ENCODE assay signal across 14 cellular contexts in the genomic region with DNA sequence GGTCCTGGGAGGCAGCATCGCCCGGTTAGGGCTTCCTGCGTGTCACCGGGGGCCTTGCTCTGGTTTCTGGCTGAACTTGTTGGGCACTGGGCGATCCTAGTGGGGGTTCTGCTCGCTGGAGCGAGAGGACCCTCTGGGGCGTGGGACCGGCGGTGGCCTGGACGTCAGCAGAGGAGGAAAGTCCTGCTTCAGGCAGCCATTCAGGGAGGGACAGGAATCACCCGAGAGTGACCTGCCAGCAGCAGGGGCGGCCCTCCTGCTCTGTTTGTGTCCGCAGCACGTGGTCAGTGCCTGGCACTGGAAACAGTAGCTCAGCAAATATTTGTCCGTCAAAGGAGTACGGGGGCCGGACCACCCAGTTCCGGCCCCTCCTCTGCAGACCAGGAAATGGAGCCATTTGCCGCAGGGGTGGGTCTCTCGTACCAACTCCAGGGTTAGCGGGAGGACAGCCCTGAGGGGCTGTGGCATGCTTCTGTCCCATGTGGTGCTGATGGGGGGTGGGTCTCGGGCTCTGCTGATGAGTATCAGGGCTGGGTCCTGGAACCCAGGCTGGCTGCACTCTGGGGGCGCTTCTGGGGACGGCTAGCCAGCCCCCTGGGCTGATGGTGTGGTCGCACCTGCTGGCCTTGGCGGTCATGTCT. TPM values are rescaled to one million over a fixed set of nuclear protein-coding genes. Genes with fewer than 3 reads are reported as not detected.
DNase-seq lines count a peak whose midpoint lies in the region; ATAC-seq and TF ChIP-seq lines count a peak whose summit lies in the region.
"Had no signal": no experiment of that assay in that cellular context is flagged by ENCODE, and none has a peak within 500 bp of the region (broad histone marks: within the 10 kb centered on the region; RNA-seq: fewer than 3 reads in every experiment).

No MANE protein-coding gene starts in this region.

- H3K27ac ChIP-seq in angular gyrus (ENCODE audit: low read depth, low read length) (peak overlapping the region; percentile 53), foreskin keratinocyte (peak overlapping the region; percentile 95), muscle layer of colon (ENCODE audit: low read depth, low read length) (peak overlapping the region; percentile 16), tibial nerve (peak overlapping the region; percentile 71 to 88 (median 74)), MM.1S (ENCODE audit: low read length) (no peak overlapping the region)
- H3K27ac ChIP-seq: KMS-11 had no signal

- H3K4me3 ChIP-seq in muscle layer of colon (ENCODE audit: low read depth in 1 of 2, low read length in 2 of 2) = no peak overlapping the region
- peak overlapping the region in 1 of 4 donors; percentile 3 for H3K4me3 ChIP-seq in tibial nerve
- no peak overlapping the region for H3K4me3 ChIP-seq in MM.1S (ENCODE audit: low read length)

- peaks cover 19% of the 10 kb centered on the region for H3K4me1 ChIP-seq in foreskin keratinocyte
- H3K4me1 ChIP-seq in muscle layer of colon (ENCODE audit: insufficient read depth, low read length) = peaks cover 11% of the 10 kb centered on the region
- H3K4me1 ChIP-seq in tibial nerve = peaks cover 0 to 61% (median 12%) of the 10 kb centered on the region in 4 donors
- no peaks in the 10 kb centered on the region for H3K4me1 ChIP-seq in MM.1S (ENCODE audit: low read length)

- H3K9ac ChIP-seq in muscle layer of colon (ENCODE audit: low read length) (no peak overlapping the region), MM.1S (ENCODE audit: low read length) (no peak overlapping the region)
- H3K9ac ChIP-seq: KMS-11 had no signal

- peaks cover 21% of the 10 kb centered on the region for H3K36me3 ChIP-seq in muscle layer of colon (ENCODE audit: insufficient read depth, low read length)
- H3K36me3 ChIP-seq in tibial nerve = peaks cover 0 to 56% (median 10%) of the 10 kb centered on the region in 3 donors
- H3K36me3 ChIP-seq in MM.1S (replicated peaks; ENCODE audit: insufficient read depth, low read length) = no peaks in the 10 kb centered on the region

- no peaks in the 10 kb centered on the region for H3K9me2 ChIP-seq in MM.1S (replicated peaks; ENCODE audit: insufficient read depth, low read length)

- TF ChIP-seq CTCF in foreskin keratinocyte (conservative IDR thresholded peaks at IDR 0.05) (no peak), tibial nerve (IDR thresholded peaks at IDR 0.05) (no peak), MM.1S (IDR thresholded peaks at IDR 0.05; ENCODE audit: low read length) (no peak)

- H3K9me3 ChIP-seq in muscle layer of colon (ENCODE audit: low read length) (no peaks in the 10 kb centered on the region), tibial nerve (no peaks in the 10 kb centered on the region), MM.1S (replicated peaks; ENCODE audit: insufficient read depth, low read length) (no peaks in the 10 kb centered on the region)

- no peaks in the 10 kb centered on the region for H4K20me1 ChIP-seq in MM.1S (ENCODE audit: insufficient read depth, low read length)

- H2AFZ ChIP-seq in MM.1S (ENCODE audit: low read length) = no peak overlapping the region

- 48 to 58% methylated on average over 20 to 27 of the region's 27 CpGs for WGBS in tibial nerve, 2 donors

- no peaks in the 10 kb centered on the region for H3K79me2 ChIP-seq in MM.1S (ENCODE audit: low read length)

- H3K27me3 ChIP-seq in foreskin keratinocyte (no peaks in the 10 kb centered on the region), muscle layer of colon (ENCODE audit: control insufficient read depth in 1 of 2, insufficient read depth in 2 of 2, low read length in 2 of 2) (no peaks in the 10 kb centered on the region), tibial nerve (no peaks in the 10 kb centered on the region), MM.1S (replicated peaks; ENCODE audit: insufficient read depth, low read length) (peaks cover 99% of the 10 kb centered on the region)

- no peak overlapping the region for H3K4me2 ChIP-seq in MM.1S (ENCODE audit: low read depth, low read length)
- H3K4me2 ChIP-seq: KMS-11 had no signal

- peak in 1 of 2 donors; percentile 18 for TF ChIP-seq POLR2A in tibial nerve (IDR thresholded peaks at IDR 0.05)

- no peaks in the 10 kb centered on the region for H3F3A ChIP-seq in MM.1S (ENCODE audit: insufficient read depth, low read length)

- ATAC-seq in foreskin keratinocyte (no peak), GM18520 (IDR thresholded peaks at IDR 0.05; ENCODE audit: unreplicated experiment) (no peak)

- DNase-seq in foreskin keratinocyte (no peak), tibial nerve (ENCODE audit: low spot score in 2 of 2) (no peak), MM.1S (no peak), middle frontal gyrus (ENCODE audit: extremely low spot score, low spot score) (no peak)
- DNase-seq: activated CD4-positive, alpha-beta T cell treated with anti-CD3 and anti-CD28 coated beads for 48 hours; CD8-positive, alpha-beta memory T cell; NCI-H2107; stimulated activated CD4-positive, alpha-beta T cell treated with anti-CD3 and anti-CD28 coated beads, Interleukin-2, amount 100 ng/mL, for 48 hours; stimulated activated naive CD4-positive, alpha-beta T cell; T-helper 1 cell had no signal

- peak; percentile 43 to 83 for TF ChIP-seq EP300 in tibial nerve (IDR thresholded peaks at IDR 0.05)

RNA-seq across cellular contexts. Expression of gene BAIAP2, which starts 48.3 kb away (rescaled TPM):
- total RNA-seq in foreskin keratinocyte (104 and 106 TPM in 2 replicates), tibial nerve (10 to 100 TPM; 49.5 to 81.2 (median 66.9) TPM)
- 117 and 118 TPM in 2 replicates for polyA plus RNA-seq in foreskin keratinocyte
